In genomic region chr10:18880530-18880929, GRCh38 we compare ENCODE assay signal across 18 cellular contexts.
DNase-seq lines count a peak whose midpoint lies in the region; ATAC-seq and TF ChIP-seq lines count a peak whose summit lies in the region.
"Had no signal": no experiment of that assay in that cellular context is flagged by ENCODE, and none has a peak within 500 bp of the region (broad histone marks: within the 10 kb centered on the region; RNA-seq: fewer than 3 reads in every experiment).

No MANE protein-coding gene starts in this region.

- peaks cover 0 to 4% (median 0%) of the 10 kb centered on the region in 7 donors for H3K27me3 ChIP-seq in heart right ventricle
- no peaks in the 10 kb centered on the region for H3K27me3 ChIP-seq in endodermal cell (ENCODE audit: control insufficient read depth, insufficient read depth, low read length, poor library complexity, severe bottlenecking)
- no peaks in the 10 kb centered on the region for H3K27me3 ChIP-seq in colonic mucosa
- H3K27me3 ChIP-seq: BLaER1 had no signal

- H3K9me3 ChIP-seq in heart right ventricle (no peaks in the 10 kb centered on the region), endodermal cell (ENCODE audit: control insufficient read depth, low read length) (no peaks in the 10 kb centered on the region), colonic mucosa (no peaks in the 10 kb centered on the region)
- H3K9me3 ChIP-seq: BLaER1 had no signal

- peak overlapping the region; percentile 65 for H3K4me3 Mint-ChIP-seq in endodermal cell

- 73 to 74% methylated on average over 16 of the region's 16 CpGs for WGBS in heart right ventricle, 2 donors
- 60 to 67% methylated on average over 1 to 16 of the region's 16 CpGs for WGBS in endodermal cell (ENCODE audit: insufficient coverage in 1 of 2, insufficient read length in 1 of 2), 2 experiments
- 62 to 79% methylated on average over 16 of the region's 16 CpGs for WGBS in lower leg skin, 2 donors

- DNase-seq in Right ventricle myocardium inferior (ENCODE audit: missing footprints) (peak; percentile 57), heart right ventricle (no peak), endodermal cell (peak; percentile 73), islet precursor cell (peak; percentile 83), lower leg skin (ENCODE audit: low spot score in 2 of 2) (no peak), NCI-H510A (lab: John Stamatoyannopoulos, UW) (no peak), GM19238 (ENCODE audit: insufficient read length, low spot score) (no peak), colonic mucosa (no peak)
- DNase-seq: EL, KG1, NCI-H1092 treated with DMSO at 0.1 percent for 48 hours, NCI-H1694, NCI-H2107, NCI-H226, NCI-H69, PC-3 had no signal

- H3K4me1 ChIP-seq in heart right ventricle (no peaks in the 10 kb centered on the region), endodermal cell (ENCODE audit: control insufficient read depth, insufficient read depth, low read length) (no peaks in the 10 kb centered on the region), colonic mucosa (no peaks in the 10 kb centered on the region)
- H3K4me1 ChIP-seq: BLaER1 had no signal

- no peaks in the 10 kb centered on the region for H3K36me3 ChIP-seq in heart right ventricle
- no peaks in the 10 kb centered on the region for H3K36me3 ChIP-seq in endodermal cell (ENCODE audit: control insufficient read depth, insufficient read depth, low read length)
- no peaks in the 10 kb centered on the region for H3K36me3 ChIP-seq in colonic mucosa
- H3K36me3 ChIP-seq: BLaER1 had no signal

- ATAC-seq in Right ventricle myocardium inferior = no peak
- ATAC-seq in heart right ventricle = no peak
- ATAC-seq: PC-3 had no signal

- no peak overlapping the region for H3K27ac Mint-ChIP-seq in endodermal cell

- H3K27ac ChIP-seq in heart right ventricle (no peak overlapping the region), endodermal cell (ENCODE audit: low read depth, low read length) (no peak overlapping the region), colonic mucosa (no peak overlapping the region)
- H3K27ac ChIP-seq: 22Rv1, BLaER1 had no signal

- no peaks in the 10 kb centered on the region for H3K36me3 Mint-ChIP-seq in endodermal cell (ENCODE audit: low read depth)

- peaks cover 14% of the 10 kb centered on the region for H3K27me3 Mint-ChIP-seq in endodermal cell (ENCODE audit: insufficient read depth)

- no peak for TF ChIP-seq POLR2A in lower leg skin (IDR thresholded peaks at IDR 0.05)

- H3K4me3 ChIP-seq in heart right ventricle (no peak overlapping the region), endodermal cell (ENCODE audit: low read length) (peak overlapping the region; percentile 42), lower leg skin (ENCODE audit: low read depth, poor library complexity, severe bottlenecking) (no peak overlapping the region), colonic mucosa (no peak overlapping the region)
- H3K4me3 ChIP-seq: BLaER1 had no signal

- intact Hi-C loops in Right ventricle myocardium inferior (cut with DNase I) (no loop called here), heart right ventricle (cut with DNase I) (no loop called here), lower leg skin (cut with DNase I; ENCODE audit: low total_unique reads) (no loop called here), colonic mucosa (cut with DNase I) (no loop called here)

- TF ChIP-seq CTCF in heart right ventricle (IDR thresholded peaks at IDR 0.05) (no peak), endodermal cell (conservative IDR thresholded peaks at IDR 0.05) (no peak), lower leg skin (IDR thresholded peaks at IDR 0.05) (no peak), colonic mucosa (IDR thresholded peaks at IDR 0.05) (no peak)

- no peaks in the 10 kb centered on the region for H3K9me3 Mint-ChIP-seq in endodermal cell

- H3K4me1 Mint-ChIP-seq in endodermal cell = no peaks in the 10 kb centered on the region

- H3K9ac ChIP-seq in endodermal cell (ENCODE audit: extremely low read depth, low read length, poor library complexity, severe bottlenecking) (no peak overlapping the region), colonic mucosa (ENCODE audit: low read depth in 2 of 2, low read length in 2 of 2) (no peak overlapping the region)
- H3K9ac ChIP-seq: BLaER1 had no signal

Comparison
In these comparisons a context has a peak if more than half of its experiments do, and no peak if none do; other contexts are left out.
1. DNase-seq: peak in Right ventricle myocardium inferior (single experiment), endodermal cell (single experiment) and islet precursor cell (single experiment); none in heart right ventricle (0 of 2), lower leg skin (0 of 2), NCI-H510A (single experiment), GM19238 (single experiment) and colonic mucosa (single experiment).